ENCODE assay signal across 9 cellular contexts in the genomic region with DNA sequence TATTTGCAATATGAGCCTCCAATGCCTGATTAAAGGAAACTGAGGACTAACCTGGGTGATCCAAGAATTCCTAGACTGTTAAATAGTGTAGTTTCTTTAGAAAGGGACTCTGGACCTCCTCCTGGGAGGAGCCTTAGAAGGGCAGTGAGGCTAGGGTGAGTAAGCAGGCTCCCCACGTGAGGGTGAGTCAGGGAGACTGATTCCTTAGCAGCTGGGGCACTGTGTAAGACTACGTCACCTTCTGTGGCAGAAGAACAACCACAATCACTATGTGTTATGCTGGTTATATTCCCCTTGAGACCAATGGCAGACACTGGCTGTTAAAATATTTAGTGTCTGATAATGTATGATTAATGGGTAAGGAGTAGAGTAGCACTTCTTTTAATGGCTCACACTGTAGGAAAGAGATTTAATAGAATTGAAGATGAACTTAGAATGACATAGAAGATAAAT. TPM values are rescaled to one million over a fixed set of nuclear protein-coding genes. Genes with fewer than 3 reads are reported as not detected.
A peak's percentile ranks its signal among the peaks of the same experiment; 100 is the strongest.
DNase-seq lines count a peak whose midpoint lies in the region; ATAC-seq and TF ChIP-seq lines count a peak whose summit lies in the region.
"Had no signal": no experiment of that assay in that cellular context is flagged by ENCODE, and none has a peak within 500 bp of the region (broad histone marks: within the 10 kb centered on the region; RNA-seq: fewer than 3 reads in every experiment).

No MANE protein-coding gene starts in this region.

- H3K27me3 ChIP-seq in vagina: no peaks in the 10 kb centered on the region

- intact Hi-C loops in vagina (cut with DNase I): no loop called here

- no peak overlapping the region for H3K4me3 ChIP-seq in astrocyte of the spinal cord (ENCODE audit: low read depth, low read length)
- no peak overlapping the region for H3K4me3 ChIP-seq in vagina

- H3K9me3 ChIP-seq in vagina: no peaks in the 10 kb centered on the region

- in situ Hi-C loops in astrocyte of the spinal cord (cut with HindIII; ENCODE audit: low sequenced_read_pairs): no loop called here

- TF ChIP-seq CTCF in astrocyte of the spinal cord (IDR thresholded peaks at IDR 0.05; ENCODE audit: low read depth, low read length) (no peak), vagina (IDR thresholded peaks at IDR 0.05) (no peak)

- peak overlapping the region; percentile 33 for H3K27ac ChIP-seq in vagina
- H3K27ac ChIP-seq: C4-2B had no signal

- peak; percentile 74 for DNase-seq in NK-92 treated with Interleukin-12 subunit alpha and Interleukin-12 subunit beta, amount 100 ng/mL, for 24 hours (lab: John Stamatoyannopoulos, UW)
- DNase-seq in NK-92 (lab: John Stamatoyannopoulos, UW; ENCODE audit: unreplicated experiment) (no peak), NCI-H446 (lab: John Stamatoyannopoulos, UW) (peak; percentile 72 to 90), astrocyte of the spinal cord (ENCODE audit: low read depth, low spot score) (peak; percentile 99), myocyte (ENCODE audit: low read depth) (peak; percentile 99), vagina (ENCODE audit: extremely low spot score in 2 of 2) (peak in 1 of 2 donors; percentile 52), T-helper 9 cell (no peak)

- H3K36me3 ChIP-seq in vagina: no peaks in the 10 kb centered on the region

- H3K4me1 ChIP-seq in vagina: peaks cover 14% of the 10 kb centered on the region

- no peak for TF ChIP-seq POLR2A in vagina (IDR thresholded peaks at IDR 0.05)

- peak; percentile 81 for ATAC-seq in HG02623 (IDR thresholded peaks at IDR 0.05; ENCODE audit: unreplicated experiment)

RNA-seq across cellular contexts. Expression of gene SYT14, which starts 53.3 kb away (rescaled TPM):
- total RNA-seq in myocyte: 6.8 and 11.3 TPM in 2 replicates
- 1.6 TPM for polyA plus RNA-seq in myocyte (2012)
- total RNA-seq in vagina: 0.49 TPM

RNA-seq across cellular contexts. Expression of gene UTP25, which starts 56.9 kb away (rescaled TPM):
- 6.7 and 6.8 TPM in 2 replicates for total RNA-seq in myocyte
- 4.6 TPM for polyA plus RNA-seq in myocyte (2012)
- total RNA-seq in vagina: 5.9 TPM

Comparison
In these comparisons a context has a peak if more than half of its experiments do, and no peak if none do; other contexts are left out.
1. DNase-seq: peak in NK-92 treated with Interleukin-12 subunit alpha and Interleukin-12 subunit beta, amount 100 ng/mL, for 24 hours (single experiment), NCI-H446 (2 of 2), astrocyte of the spinal cord (single experiment) and myocyte (single experiment); none in NK-92 (single experiment) and T-helper 9 cell (single experiment).